9 cellular contexts compared by ENCODE assay signal in genomic region chr3:155131104-155131503, GRCh38.
DNase-seq lines count a peak whose midpoint lies in the region; ATAC-seq, FAIRE-seq and TF ChIP-seq lines count a peak whose summit lies in the region.
"Had no signal": no experiment of that assay in that cellular context is flagged by ENCODE, and none has a peak within 500 bp of the region (broad histone marks: within the 10 kb centered on the region; RNA-seq: fewer than 3 reads in every experiment).

No MANE protein-coding gene starts in this region.

- FAIRE-seq in GM19239 (lab: Jason Lieb, UNC) = no peak

- TF ChIP-seq CTCF in AG09309 (IDR thresholded peaks at IDR 0.05; ENCODE audit: control insufficient read depth, insufficient read depth, low read depth, low read length, missing control alignments) = no peak

- ATAC-seq in GM21423 (IDR thresholded peaks at IDR 0.05; ENCODE audit: unreplicated experiment) (peak; percentile 58), HG02970 (IDR thresholded peaks at IDR 0.05; ENCODE audit: low FRiP score, unreplicated experiment) (no peak)
- ATAC-seq in activated CD4-positive, CD25-positive, alpha-beta regulatory T cell treated with anti-CD3 and anti-CD28 coated beads, Interleukin-2, amount 50 U/mL, for 24 hours = no peak
- ATAC-seq: left lung had no signal

- DNase-seq in AG09309 (ENCODE audit: low read depth) (peak; percentile 5), HS-5 (ENCODE audit: low read depth) (peak; percentile 9), fibroblast of the conjunctiva (ENCODE audit: low read depth) (peak; percentile 4), GM19239 (ENCODE audit: insufficient read length, low spot score) (no peak), DMS153 treated with DMSO at 0.1 percent for 48 hours (lab: John Stamatoyannopoulos, UW; ENCODE audit: unreplicated experiment) (no peak)
- DNase-seq: left lung had no signal

- H3K4me3 ChIP-seq in AG09309 (ENCODE audit: control insufficient read depth, low read depth, low read length) = no peak overlapping the region
- H3K4me3 ChIP-seq: left lung had no signal

Comparison
In these comparisons a context has a peak if more than half of its experiments do, and no peak if none do; other contexts are left out.
1. DNase-seq: peak in AG09309 (single experiment), HS-5 (single experiment) and fibroblast of the conjunctiva (single experiment); none in GM19239 (single experiment) and DMS153 treated with DMSO at 0.1 percent for 48 hours (single experiment).